8 cellular contexts compared by ENCODE assay signal in the genomic region with DNA sequence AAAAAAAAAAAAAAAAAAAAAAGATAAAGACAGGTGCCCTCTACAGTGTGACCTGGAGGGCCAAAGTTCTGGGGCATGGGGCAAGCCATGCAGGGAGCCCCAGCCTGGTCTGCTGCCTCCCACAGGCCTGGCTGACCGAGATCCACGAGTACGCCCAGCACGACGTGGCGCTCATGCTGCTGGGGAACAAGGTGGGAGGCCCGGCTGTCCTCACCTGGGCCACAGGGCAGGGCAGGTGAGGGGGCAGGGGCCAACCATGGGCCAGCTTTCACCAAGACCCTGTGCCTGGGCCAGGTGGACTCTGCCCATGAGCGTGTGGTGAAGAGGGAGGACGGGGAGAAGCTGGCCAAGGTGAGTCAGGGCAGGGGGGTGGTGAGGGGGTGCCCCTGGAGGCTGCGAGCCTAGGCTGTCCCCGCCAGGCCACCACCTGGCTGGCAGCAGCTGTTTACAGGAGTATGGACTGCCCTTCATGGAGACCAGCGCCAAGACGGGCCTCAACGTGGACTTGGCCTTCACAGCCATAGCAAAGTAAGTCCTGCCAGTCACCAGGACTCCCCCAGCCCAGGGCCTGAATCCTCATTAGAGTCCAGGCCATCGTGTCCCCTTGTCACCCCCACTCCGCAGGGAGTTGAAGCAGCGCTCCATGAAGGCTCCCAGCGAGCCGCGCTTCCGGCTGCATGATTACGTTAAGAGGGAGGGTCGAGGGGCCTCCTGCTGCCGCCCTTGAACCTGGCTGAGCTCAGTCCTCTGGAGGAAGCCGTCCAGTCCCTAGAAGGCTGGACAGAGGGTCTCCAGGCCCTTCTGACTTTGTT. TPM values are rescaled to one million over a fixed set of nuclear protein-coding genes. Genes with fewer than 3 reads are reported as not detected.
DNase-seq lines count a peak whose midpoint lies in the region; ATAC-seq, FAIRE-seq and TF ChIP-seq lines count a peak whose summit lies in the region.

No MANE protein-coding gene starts in this region.

- peak; percentile 31 to 36 for DNase-seq in activated CD4-positive, alpha-beta T cell treated with anti-CD3 and anti-CD28 coated beads, Interleukin-2, amount 50 U/mL, for 24 hours (ENCODE audit: low read depth in 1 of 2, low spot score in 1 of 2)
- DNase-seq in foreskin fibroblast (peak in 1 of 2 donors; percentile 51), small intestine (peak; percentile 87), cerebellar nuclear complex (lab: John Stamatoyannopoulos, UW) (no peak), Ammon's horn (ENCODE audit: low spot score) (no peak)

- H3K9me3 ChIP-seq in HEK293 (ENCODE audit: control insufficient read depth, insufficient read depth, low read depth, low read length) (no peaks in the 10 kb centered on the region), small intestine (ENCODE audit: control insufficient read depth, low read depth) (no peaks in the 10 kb centered on the region)

- ATAC-seq in GM21619 (IDR thresholded peaks at IDR 0.05; ENCODE audit: unreplicated experiment), result no peak

- POLR2A ChIA-PET in HEK293 (lab: Yijun Ruan, JAX), result interaction anchor here (0.5 to 2.2 kb wide), 6 partner anchors 8 to 188 kb away, joined by 3 to 8 read pairs (median 4); a partner anchor contains a TSS

- peaks cover 0 to 42% of the 10 kb centered on the region in 2 experiments; a peak in 2 of 3 replicates for H3K36me3 ChIP-seq in HEK293 (ENCODE audit: control insufficient read depth in 2 of 2, insufficient read depth in 1 of 2, low read length in 2 of 2)
- no peaks in the 10 kb centered on the region for H3K36me3 ChIP-seq in small intestine (ENCODE audit: control insufficient read depth in 2 of 2, insufficient read depth in 2 of 2, low read length in 2 of 2)

- H3K4me3 ChIP-seq in HEK293 (ENCODE audit: low read depth, low read length) (peak overlapping the region; percentile 64), foreskin fibroblast (ENCODE audit: low read depth in 1 of 2, low read length in 2 of 2) (peak overlapping the region; percentile 85 to 99), small intestine (ENCODE audit: low read depth in 1 of 2, low read length in 2 of 2) (peak overlapping the region; percentile 55 to 56)

- H3K4me1 ChIP-seq in HEK293 (ENCODE audit: control insufficient read depth, insufficient read depth, low read length), result peaks cover 4% of the 10 kb centered on the region
- H3K4me1 ChIP-seq in small intestine (ENCODE audit: control insufficient read depth in 2 of 2, insufficient read depth in 1 of 2, low read depth in 1 of 2, low read length in 1 of 2), result peaks cover 0 to 7% of the 10 kb centered on the region in 2 donors

- no peak for TF ChIP-seq CTCF in C4-2B (conservative IDR thresholded peaks at IDR 0.05)
- peak; percentile 43; the same call in 1 of the 2 replicates for TF ChIP-seq CTCF in HEK293 (tag by site-specific recombination; IDR thresholded peaks at IDR 0.05)
- no peak for TF ChIP-seq CTCF in foreskin fibroblast (IDR thresholded peaks at IDR 0.05; ENCODE audit: low read depth, low read length)

- WGBS in small intestine, 3 donors, result 7 to 29% (median 15%) methylated on average over 19 to 25 of the region's 25 CpGs

- H3K27ac ChIP-seq in C4-2B (peak overlapping the region; percentile 99), HEK293 (ENCODE audit: extremely low read depth, low read depth, low read length) (peak overlapping the region; percentile 13; the same call in 1 of the 2 replicates), small intestine (ENCODE audit: low read depth in 1 of 2, low read length in 1 of 2) (peak overlapping the region; percentile 75 to 90)

- CTCF ChIA-PET in HEK293 (lab: Yijun Ruan, JAX), result interaction anchor here (0.7 to 3.8 kb wide), 9 partner anchors 9 to 262 kb away, joined by 3 to 26 read pairs (median 3); no protein-coding TSS in a partner anchor

- FAIRE-seq in small intestine (lab: Jason Lieb, UNC), result no peak

- no peaks in the 10 kb centered on the region for H3K27me3 ChIP-seq in small intestine (ENCODE audit: control insufficient read depth in 2 of 2, insufficient read depth in 2 of 2, low read length in 2 of 2)

TF ChIP-seq in HEK293, 187 proteins besides CTCF, POLR2A, EP300 and RAD21 (continues in another document):
- TF ChIP-seq, protein P1, sequence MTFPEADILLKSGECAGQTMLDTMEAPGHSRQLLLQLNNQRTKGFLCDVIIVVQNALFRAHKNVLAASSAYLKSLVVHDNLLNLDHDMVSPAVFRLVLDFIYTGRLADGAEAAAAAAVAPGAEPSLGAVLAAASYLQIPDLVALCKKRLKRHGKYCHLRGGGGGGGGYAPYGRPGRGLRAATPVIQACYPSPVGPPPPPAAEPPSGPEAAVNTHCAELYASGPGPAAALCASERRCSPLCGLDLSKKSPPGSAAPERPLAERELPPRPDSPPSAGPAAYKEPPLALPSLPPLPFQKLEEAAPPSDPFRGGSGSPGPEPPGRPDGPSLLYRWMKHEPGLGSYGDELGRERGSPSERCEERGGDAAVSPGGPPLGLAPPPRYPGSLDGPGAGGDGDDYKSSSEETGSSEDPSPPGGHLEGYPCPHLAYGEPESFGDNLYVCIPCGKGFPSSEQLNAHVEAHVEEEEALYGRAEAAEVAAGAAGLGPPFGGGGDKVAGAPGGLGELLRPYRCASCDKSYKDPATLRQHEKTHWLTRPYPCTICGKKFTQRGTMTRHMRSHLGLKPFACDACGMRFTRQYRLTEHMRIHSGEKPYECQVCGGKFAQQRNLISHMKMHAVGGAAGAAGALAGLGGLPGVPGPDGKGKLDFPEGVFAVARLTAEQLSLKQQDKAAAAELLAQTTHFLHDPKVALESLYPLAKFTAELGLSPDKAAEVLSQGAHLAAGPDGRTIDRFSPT (tag by site-specific recombination; IDR thresholded peaks at IDR 0.05), result peak; percentile 91
- TF ChIP-seq ZNF423 (tag by site-specific recombination; IDR thresholded peaks at IDR 0.05) (no peak), IKZF3 (tag by site-specific recombination; IDR thresholded peaks at IDR 0.05) (0 out of 2 replicates have a peak, but pooled peaks have one; percentile 28), ZNF133 (tag by site-specific recombination; IDR thresholded peaks at IDR 0.05) (no peak), ZNF341 (tag by site-specific recombination; IDR thresholded peaks at IDR 0.05; ENCODE audit: low read depth) (peak; percentile 73), ZXDB (tag by site-specific recombination; IDR thresholded peaks at IDR 0.05) (no peak), ZIC2 (tag by site-specific recombination; IDR thresholded peaks at IDR 0.05) (peak; percentile 46), ZNF121 (tag by site-specific recombination; IDR thresholded peaks at IDR 0.05) (0 out of 2 replicates have a peak, but pooled peaks have one; percentile 11)
- TF ChIP-seq, protein P2, sequence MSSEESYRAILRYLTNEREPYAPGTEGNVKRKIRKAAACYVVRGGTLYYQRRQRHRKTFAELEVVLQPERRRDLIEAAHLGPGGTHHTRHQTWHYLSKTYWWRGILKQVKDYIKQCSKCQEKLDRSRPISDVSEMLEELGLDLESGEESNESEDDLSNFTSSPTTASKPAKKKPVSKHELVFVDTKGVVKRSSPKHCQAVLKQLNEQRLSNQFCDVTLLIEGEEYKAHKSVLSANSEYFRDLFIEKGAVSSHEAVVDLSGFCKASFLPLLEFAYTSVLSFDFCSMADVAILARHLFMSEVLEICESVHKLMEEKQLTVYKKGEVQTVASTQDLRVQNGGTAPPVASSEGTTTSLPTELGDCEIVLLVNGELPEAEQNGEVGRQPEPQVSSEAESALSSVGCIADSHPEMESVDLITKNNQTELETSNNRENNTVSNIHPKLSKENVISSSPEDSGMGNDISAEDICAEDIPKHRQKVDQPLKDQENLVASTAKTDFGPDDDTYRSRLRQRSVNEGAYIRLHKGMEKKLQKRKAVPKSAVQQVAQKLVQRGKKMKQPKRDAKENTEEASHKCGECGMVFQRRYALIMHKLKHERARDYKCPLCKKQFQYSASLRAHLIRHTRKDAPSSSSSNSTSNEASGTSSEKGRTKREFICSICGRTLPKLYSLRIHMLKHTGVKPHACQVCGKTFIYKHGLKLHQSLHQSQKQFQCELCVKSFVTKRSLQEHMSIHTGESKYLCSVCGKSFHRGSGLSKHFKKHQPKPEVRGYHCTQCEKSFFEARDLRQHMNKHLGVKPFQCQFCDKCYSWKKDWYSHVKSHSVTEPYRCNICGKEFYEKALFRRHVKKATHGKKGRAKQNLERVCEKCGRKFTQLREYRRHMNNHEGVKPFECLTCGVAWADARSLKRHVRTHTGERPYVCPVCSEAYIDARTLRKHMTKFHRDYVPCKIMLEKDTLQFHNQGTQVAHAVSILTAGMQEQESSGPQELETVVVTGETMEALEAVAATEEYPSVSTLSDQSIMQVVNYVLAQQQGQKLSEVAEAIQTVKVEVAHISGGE (tag by site-specific recombination; conservative IDR thresholded peaks at IDR 0.05; ENCODE audit: low read depth), result 0 out of 2 replicates have a peak, but pooled peaks have one; percentile 32
- TF ChIP-seq, protein P3, sequence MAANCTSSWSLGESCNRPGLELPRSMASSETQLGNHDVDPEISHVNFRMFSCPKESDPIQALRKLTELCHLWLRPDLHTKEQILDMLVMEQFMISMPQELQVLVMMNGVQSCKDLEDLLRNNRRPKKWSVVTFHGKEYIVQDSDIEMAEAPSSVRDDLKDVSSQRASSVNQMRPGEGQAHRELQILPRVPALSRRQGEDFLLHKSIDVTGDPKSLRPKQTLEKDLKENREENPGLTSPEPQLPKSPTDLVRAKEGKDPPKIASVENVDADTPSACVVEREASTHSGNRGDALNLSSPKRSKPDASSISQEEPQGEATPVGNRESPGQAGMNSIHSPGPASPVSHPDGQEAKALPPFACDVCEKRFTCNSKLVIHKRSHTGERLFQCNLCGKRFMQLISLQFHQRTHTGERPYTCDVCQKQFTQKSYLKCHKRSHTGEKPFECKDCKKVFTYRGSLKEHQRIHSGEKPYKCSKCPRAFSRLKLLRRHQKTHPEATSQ (tag by site-specific recombination; IDR thresholded peaks at IDR 0.05), result no peak
- TF ChIP-seq, protein P4, sequence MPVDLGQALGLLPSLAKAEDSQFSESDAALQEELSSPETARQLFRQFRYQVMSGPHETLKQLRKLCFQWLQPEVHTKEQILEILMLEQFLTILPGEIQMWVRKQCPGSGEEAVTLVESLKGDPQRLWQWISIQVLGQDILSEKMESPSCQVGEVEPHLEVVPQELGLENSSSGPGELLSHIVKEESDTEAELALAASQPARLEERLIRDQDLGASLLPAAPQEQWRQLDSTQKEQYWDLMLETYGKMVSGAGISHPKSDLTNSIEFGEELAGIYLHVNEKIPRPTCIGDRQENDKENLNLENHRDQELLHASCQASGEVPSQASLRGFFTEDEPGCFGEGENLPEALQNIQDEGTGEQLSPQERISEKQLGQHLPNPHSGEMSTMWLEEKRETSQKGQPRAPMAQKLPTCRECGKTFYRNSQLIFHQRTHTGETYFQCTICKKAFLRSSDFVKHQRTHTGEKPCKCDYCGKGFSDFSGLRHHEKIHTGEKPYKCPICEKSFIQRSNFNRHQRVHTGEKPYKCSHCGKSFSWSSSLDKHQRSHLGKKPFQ (tag by site-specific recombination; IDR thresholded peaks at IDR 0.05), result no peak

RNA-seq across cellular contexts. Expression of a gene that starts 2.7 kb away (rescaled TPM):
- 10 to 100 TPM; 47.6 to 73.4 (median 64.9) TPM for polyA plus RNA-seq in small intestine

RNA-seq across cellular contexts. Expression of a gene that starts 4.5 kb away (rescaled TPM):
- polyA plus RNA-seq in small intestine, result 10 to 100 TPM; 11.9 to 31.9 (median 28.0) TPM

RNA-seq across cellular contexts. Expression of a gene that starts 17.2 kb away (rescaled TPM):
- 10 to 100 TPM; 10.5 to 41.2 (median 12.2) TPM for polyA plus RNA-seq in small intestine

RNA-seq across cellular contexts. Expression of a gene that starts 43.5 kb away (rescaled TPM):
- 1 to 10 TPM in 1 of 3 donors, under 1 TPM in 2; 0.27 to 1.1 (median 0.66) TPM for polyA plus RNA-seq in small intestine

RNA-seq across cellular contexts. Expression of a gene that starts 52.4 kb away (rescaled TPM):
- 10 to 100 TPM; 61.9 to 68.7 (median 63.5) TPM for polyA plus RNA-seq in small intestine

Comparison
In these comparisons a context has a peak if more than half of its experiments do, and no peak if none do; other contexts are left out.
1. H3K27ac ChIP-seq: peak in every context shown above with its lines; median percentile 99 in C4-2B; 82 in small intestine; 13 in HEK293.
2. DNase-seq: peak in activated CD4-positive, alpha-beta T cell treated with anti-CD3 and anti-CD28 coated beads, Interleukin-2, amount 50 U/mL, for 24 hours (2 of 2) and small intestine (single experiment); none in cerebellar nuclear complex (0 of 2) and Ammon's horn (single experiment).
3. Peak in every context shown above with its lines, with median percentiles within 50 percentile points of each other: H3K4me3 ChIP-seq.